ENCODE assay signal across 29 cellular contexts in genomic region chrX:146041741-146042140, GRCh38.
"Had no signal": no experiment of that assay in that cellular context is flagged by ENCODE, and none has a peak within 500 bp of the region (broad histone marks: within the 10 kb centered on the region; RNA-seq: fewer than 3 reads in every experiment).

No MANE protein-coding gene starts in this region.

- H3K27ac ChIP-seq: stomach, suprapubic skin, testis, thoracic aorta, thyroid gland, tibial artery, tibial nerve, transverse colon, upper lobe of left lung, upper lobe of right lung, uterus, vagina had no signal

- H3K27me3 Mint-ChIP-seq: stimulated activated memory B cell treated with anti-CD40 and anti-IgM and Interleukin-4, amounts not matched to agents 10 μg/mL and 1 μg/mL and 100 μg/mL, for 72 hours; stimulated activated naive B cell treated with anti-CD40 and anti-IgM and Interleukin-4, amounts not matched to agents 10 μg/mL and 1 μg/mL and 100 μg/mL, for 72 hours; stimulated activated naive CD8-positive, alpha-beta T cell treated with anti-CD3 and anti-CD28 coated beads, Interleukin-15, amount 100 ng/mL, for 72 hours; stimulated activated naive CD8-positive, alpha-beta T cell treated with anti-CD3 and anti-CD28 coated beads, Interleukin-15, Interleukin-2, amounts not matched to agents 100 ng/mL and 50 ng/mL, for 24 hours; type B pancreatic cell had no signal

- H3K9me3 Mint-ChIP-seq: type B pancreatic cell had no signal

- H3K36me3 ChIP-seq: stomach, suprapubic skin, thoracic aorta, thyroid gland, tibial artery, tibial nerve, transverse colon, upper lobe of left lung, upper lobe of right lung, uterus, vagina had no signal

- DNase-seq: stimulated activated CD4-positive, alpha-beta T cell treated with anti-CD3 and anti-CD28 coated beads, Interleukin-2, amount 100 ng/mL, for 48 hours; stimulated activated CD4-positive, alpha-beta T cell treated with anti-CD3 and anti-CD28 coated beads, Interleukin-4, amount 100 ng/mL, for 1 hour; stimulated activated CD4-positive, alpha-beta T cell treated with anti-CD3 and anti-CD28 coated beads, Interleukin-4, amount 100 ng/mL, for 24 hours; stimulated activated CD4-positive, alpha-beta T cell treated with anti-CD3 and anti-CD28 coated beads, Interleukin-4, amount 100 ng/mL, for 4 hours; stimulated activated CD8-positive, alpha-beta memory T cell treated with anti-CD3 and anti-CD28 coated beads, Interleukin-4, amount 100 ng/mL, for 48 hours; stimulated activated naive B cell treated with anti-CD40 and anti-IgM and Interleukin-4, amounts not matched to agents 10 μg/mL and 1 μg/mL and 100 μg/mL, for 72 hours; stimulated activated naive CD4-positive, alpha-beta T cell; stimulated activated naive CD4-positive, alpha-beta T cell treated with Interleukin-2 at 50 U/mL for 16 hours; stimulated activated naive CD8-positive, alpha-beta T cell treated with anti-CD3 and anti-CD28 coated beads, Interleukin-15, amount 100 ng/mL, for 72 hours; stimulated activated naive CD8-positive, alpha-beta T cell treated with anti-CD3 and anti-CD28 coated beads, Interleukin-15, Interleukin-2, amounts not matched to agents 100 U/mL and 50 U/mL, for 24 hours; stomach; substantia nigra; testis; thyroid gland; tibial artery; transverse colon; trophoblast cell; upper lobe of right lung; uterus had no signal

- H3K4me3 ChIP-seq: stomach, suprapubic skin, testis, thoracic aorta, thyroid gland, tibial artery, tibial nerve, transverse colon, upper lobe of left lung, upper lobe of right lung, uterus, vagina had no signal

- H3K9me3 ChIP-seq: suprapubic skin, testis, thoracic aorta, thyroid gland, tibial artery, tibial nerve, transverse colon, upper lobe of left lung, upper lobe of right lung, uterus, vagina had no signal

- H3K36me3 Mint-ChIP-seq: stimulated activated effector memory CD8-positive, alpha-beta T cell treated with anti-CD3 and anti-CD28 coated beads, Interleukin-12 subunit alpha, Interleukin-12 subunit beta, amount 100 ng/mL, for 72 hours; stimulated activated memory B cell treated with anti-CD40 and anti-IgM and Interleukin-4, amounts not matched to agents 10 μg/mL and 1 μg/mL and 100 μg/mL, for 72 hours; stimulated activated naive B cell treated with anti-CD40 and anti-IgM and Interleukin-4, amounts not matched to agents 10 μg/mL and 1 μg/mL and 100 μg/mL, for 72 hours; type B pancreatic cell had no signal

- H3K27ac Mint-ChIP-seq: stimulated activated effector memory CD8-positive, alpha-beta T cell treated with anti-CD3 and anti-CD28 coated beads, Interleukin-12 subunit alpha, Interleukin-12 subunit beta, amount 100 ng/mL, for 72 hours; stimulated activated memory B cell treated with anti-CD40 and anti-IgM and Interleukin-4, amounts not matched to agents 10 μg/mL and 1 μg/mL and 100 μg/mL, for 72 hours; stimulated activated naive B cell treated with anti-CD40 and anti-IgM and Interleukin-4, amounts not matched to agents 10 μg/mL and 1 μg/mL and 100 μg/mL, for 72 hours; stimulated activated naive CD8-positive, alpha-beta T cell treated with anti-CD3 and anti-CD28 coated beads, Interleukin-15, amount 100 ng/mL, for 72 hours; stimulated activated naive CD8-positive, alpha-beta T cell treated with anti-CD3 and anti-CD28 coated beads, Interleukin-15, Interleukin-2, amounts not matched to agents 100 ng/mL and 50 ng/mL, for 24 hours; type B pancreatic cell had no signal

- FAIRE-seq: urothelium cell line had no signal

- H3K4me1 ChIP-seq: stomach, suprapubic skin, testis, thyroid gland, tibial artery, tibial nerve, transverse colon, upper lobe of left lung, upper lobe of right lung, uterus, vagina had no signal

- H3K4me3 Mint-ChIP-seq: stimulated activated effector memory CD8-positive, alpha-beta T cell treated with anti-CD3 and anti-CD28 coated beads, Interleukin-12 subunit alpha, Interleukin-12 subunit beta, amount 100 ng/mL, for 72 hours; stimulated activated memory B cell treated with anti-CD40 and anti-IgM and Interleukin-4, amounts not matched to agents 10 μg/mL and 1 μg/mL and 100 μg/mL, for 72 hours; stimulated activated naive B cell treated with anti-CD40 and anti-IgM and Interleukin-4, amounts not matched to agents 10 μg/mL and 1 μg/mL and 100 μg/mL, for 72 hours; stimulated activated naive CD8-positive, alpha-beta T cell treated with anti-CD3 and anti-CD28 coated beads, Interleukin-15, amount 100 ng/mL, for 72 hours; stimulated activated naive CD8-positive, alpha-beta T cell treated with anti-CD3 and anti-CD28 coated beads, Interleukin-15, Interleukin-2, amounts not matched to agents 100 ng/mL and 50 ng/mL, for 24 hours; type B pancreatic cell had no signal

- H3K4me1 Mint-ChIP-seq: stimulated activated effector memory CD8-positive, alpha-beta T cell treated with anti-CD3 and anti-CD28 coated beads, Interleukin-12 subunit alpha, Interleukin-12 subunit beta, amount 100 ng/mL, for 72 hours; stimulated activated memory B cell treated with anti-CD40 and anti-IgM and Interleukin-4, amounts not matched to agents 10 μg/mL and 1 μg/mL and 100 μg/mL, for 72 hours; stimulated activated naive B cell treated with anti-CD40 and anti-IgM and Interleukin-4, amounts not matched to agents 10 μg/mL and 1 μg/mL and 100 μg/mL, for 72 hours; stimulated activated naive CD8-positive, alpha-beta T cell treated with anti-CD3 and anti-CD28 coated beads, Interleukin-15, amount 100 ng/mL, for 72 hours had no signal

- ATAC-seq: stimulated activated effector memory CD8-positive, alpha-beta T cell treated with anti-CD3 and anti-CD28 coated beads, Interleukin-12 subunit alpha, Interleukin-12 subunit beta, amount 100 ng/mL, for 72 hours; stimulated activated memory B cell treated with anti-CD40 and anti-IgM and Interleukin-4, amounts not matched to agents 10 μg/mL and 1 μg/mL and 100 μg/mL, for 72 hours; stimulated activated naive B cell treated with anti-CD40 and anti-IgM and Interleukin-4, amounts not matched to agents 10 μg/mL and 1 μg/mL and 100 μg/mL, for 72 hours; stimulated activated naive CD8-positive, alpha-beta T cell treated with anti-CD3 and anti-CD28 coated beads, Interleukin-15, amount 100 ng/mL, for 72 hours; stimulated activated naive CD8-positive, alpha-beta T cell treated with anti-CD3 and anti-CD28 coated beads, Interleukin-15, Interleukin-2, amounts not matched to agents 100 U/mL and 50 U/mL, for 24 hours; upper lobe of right lung had no signal
